In the genomic region with DNA sequence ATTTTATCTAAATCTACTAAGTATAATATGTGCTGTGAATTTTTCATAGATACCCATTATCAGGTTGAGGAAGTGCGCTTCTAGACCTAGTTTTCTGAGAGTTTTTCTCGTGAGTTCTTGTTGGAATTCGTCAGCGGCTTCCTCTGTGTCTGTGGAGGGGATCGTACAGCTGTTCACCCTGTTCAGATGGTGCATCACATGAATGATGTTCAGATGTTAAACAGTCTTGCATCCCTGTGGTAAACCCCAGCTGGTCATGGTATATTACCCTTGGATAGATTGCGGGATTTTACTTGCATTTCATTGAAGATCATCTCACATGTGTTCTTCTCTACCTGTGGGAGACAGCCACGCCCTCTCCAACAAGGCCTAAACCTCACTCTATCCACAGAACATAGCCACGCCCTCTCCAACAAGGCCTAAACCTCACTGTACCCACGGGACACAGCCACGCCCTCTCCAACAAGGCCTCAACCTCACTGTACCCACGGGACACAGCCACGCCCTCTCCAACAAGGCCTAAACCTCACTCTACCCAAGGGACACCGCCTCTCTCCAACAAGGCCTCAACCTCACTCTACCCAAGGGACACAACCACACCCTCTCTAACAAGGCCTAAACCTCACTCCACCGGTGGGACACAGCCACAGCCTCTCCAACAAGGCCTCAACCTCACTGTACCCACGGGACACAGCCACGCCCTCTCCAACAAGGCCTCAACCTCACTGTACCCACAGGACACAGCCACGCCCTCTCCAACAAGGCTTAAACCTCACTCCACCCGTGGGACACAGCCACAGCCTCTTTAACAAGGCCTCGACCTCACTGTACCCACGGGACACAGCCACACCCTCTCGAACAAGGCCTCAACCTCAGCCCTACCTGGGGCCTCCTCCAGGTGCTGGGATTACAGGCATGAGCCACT, we compare ENCODE assay signal across 12 cellular contexts.
A peak's percentile ranks its signal among the peaks of the same experiment; 100 is the strongest.
DNase-seq lines count a peak whose midpoint lies in the region; ATAC-seq, FAIRE-seq and TF ChIP-seq lines count a peak whose summit lies in the region.
"Had no signal": no experiment of that assay in that cellular context is flagged by ENCODE, and none has a peak within 500 bp of the region (broad histone marks: within the 10 kb centered on the region; RNA-seq: fewer than 3 reads in every experiment).

No MANE protein-coding gene starts in this region.

- no peak for ATAC-seq in RWPE2 (ENCODE audit: low read depth)
- ATAC-seq in activated naive CD8-positive, alpha-beta T cell treated with anti-CD3 and anti-CD28 coated beads, Interleukin-2, amount 10 ng/mL, durations not matched to agents 7 days and 5 days (ENCODE audit: low read depth), result peak; percentile 78
- ATAC-seq in natural killer cell treated with Interleukin-12 subunit alpha and Interleukin-12 subunit beta and Interleukin-15 and Interleukin-18, amount 100 ng/mL, for 72 hours, result no peak

- peaks cover 48% of the 10 kb centered on the region for H3K36me3 Mint-ChIP-seq in activated naive CD8-positive, alpha-beta T cell treated with anti-CD3 and anti-CD28 coated beads, Interleukin-2, amount 10 ng/mL, durations not matched to agents 7 days and 5 days
- peaks cover 14% of the 10 kb centered on the region for H3K36me3 Mint-ChIP-seq in natural killer cell treated with Interleukin-12 subunit alpha and Interleukin-12 subunit beta and Interleukin-15 and Interleukin-18, amount 100 ng/mL, for 72 hours

- H3K4me3 Mint-ChIP-seq in activated naive CD8-positive, alpha-beta T cell treated with anti-CD3 and anti-CD28 coated beads, Interleukin-2, amount 10 ng/mL, durations not matched to agents 7 days and 5 days, result peak overlapping the region; percentile 36
- no peak overlapping the region for H3K4me3 Mint-ChIP-seq in natural killer cell treated with Interleukin-12 subunit alpha and Interleukin-12 subunit beta and Interleukin-15 and Interleukin-18, amount 100 ng/mL, for 72 hours
- H3K4me3 Mint-ChIP-seq: HFFc6 had no signal

- POLR2A ChIA-PET in activated naive CD8-positive, alpha-beta T cell treated with anti-CD3 and anti-CD28 coated beads, Interleukin-2, amount 10 ng/mL, durations not matched to agents 7 days and 5 days (lab: Charles Lee), result interaction anchor here (0.6 to 2.4 kb wide), 6 partner anchors 12 to 51 kb away, joined by 3 to 10 read pairs (median 3); no protein-coding TSS in a partner anchor

- no peaks in the 10 kb centered on the region for H3K27me3 ChIP-seq in RWPE2 (ENCODE audit: insufficient read depth, poor library complexity, severe bottlenecking)
- H3K27me3 ChIP-seq: ascending aorta, dorsolateral prefrontal cortex, right atrium auricular region had no signal

- H3K9me3 Mint-ChIP-seq in activated naive CD8-positive, alpha-beta T cell treated with anti-CD3 and anti-CD28 coated beads, Interleukin-2, amount 10 ng/mL, durations not matched to agents 7 days and 5 days, result peaks cover 12% of the 10 kb centered on the region
- peaks cover 3% of the 10 kb centered on the region for H3K9me3 Mint-ChIP-seq in natural killer cell treated with Interleukin-12 subunit alpha and Interleukin-12 subunit beta and Interleukin-15 and Interleukin-18, amount 100 ng/mL, for 72 hours

- DNase-seq in GM12891 (ENCODE audit: insufficient read length, low spot score) (no peak), RWPE2 (ENCODE audit: low spot score) (peak; percentile 46), erythroblast (lab: John Stamatoyannopoulos, UW) (no peak), DMS79 (lab: John Stamatoyannopoulos, UW) (no peak), NCI-H526 treated with DMSO at 0.1 percent for 48 hours (lab: John Stamatoyannopoulos, UW) (no peak)
- peak; percentile 53 for DNase-seq in activated naive CD8-positive, alpha-beta T cell treated with anti-CD3 and anti-CD28 coated beads, Interleukin-2, amount 10 ng/mL, durations not matched to agents 7 days and 5 days
- DNase-seq in natural killer cell treated with Interleukin-12 subunit alpha and Interleukin-12 subunit beta and Interleukin-15 and Interleukin-18, amount 100 ng/mL, for 72 hours (ENCODE audit: low spot score), result peak; percentile 57
- DNase-seq: COR-L47, HFFc6 had no signal

- peaks cover 41% of the 10 kb centered on the region for H3K4me1 Mint-ChIP-seq in activated naive CD8-positive, alpha-beta T cell treated with anti-CD3 and anti-CD28 coated beads, Interleukin-2, amount 10 ng/mL, durations not matched to agents 7 days and 5 days
- peaks cover 11 to 16% of the 10 kb centered on the region in 2 donors for H3K4me1 Mint-ChIP-seq in natural killer cell treated with Interleukin-12 subunit alpha and Interleukin-12 subunit beta and Interleukin-15 and Interleukin-18, amount 100 ng/mL, for 72 hours (ENCODE audit: low read depth in 2 of 2)

- TF ChIP-seq POLR2A in GM12891 (IDR thresholded peaks at IDR 0.05; ENCODE audit: low read depth, low read length) (no peak), erythroblast (IDR thresholded peaks at IDR 0.05; ENCODE audit: low read length) (no peak)

- H3K27ac ChIP-seq in RWPE2 (ENCODE audit: poor library complexity, severe bottlenecking), result no peak overlapping the region
- H3K27ac ChIP-seq: ascending aorta, dorsolateral prefrontal cortex, right atrium auricular region had no signal

- TF ChIP-seq CTCF in RWPE2 (IDR thresholded peaks at IDR 0.05; ENCODE audit: poor library complexity, severe bottlenecking), result no peak

- no peaks in the 10 kb centered on the region for H3K27me3 Mint-ChIP-seq in activated naive CD8-positive, alpha-beta T cell treated with anti-CD3 and anti-CD28 coated beads, Interleukin-2, amount 10 ng/mL, durations not matched to agents 7 days and 5 days
- no peaks in the 10 kb centered on the region for H3K27me3 Mint-ChIP-seq in natural killer cell treated with Interleukin-12 subunit alpha and Interleukin-12 subunit beta and Interleukin-15 and Interleukin-18, amount 100 ng/mL, for 72 hours

- H3K36me3 ChIP-seq in RWPE2 (ENCODE audit: low read depth), result peaks cover 10% of the 10 kb centered on the region; the same call in 1 of the 2 replicates
- H3K36me3 ChIP-seq: ascending aorta, right atrium auricular region had no signal

- no peak overlapping the region for H3K4me3 ChIP-seq in RWPE2 (ENCODE audit: severe bottlenecking)
- H3K4me3 ChIP-seq: ascending aorta, dorsolateral prefrontal cortex, right atrium auricular region had no signal

- FAIRE-seq in GM12891 (lab: Jason Lieb, UNC), result peak; percentile 95

- no peaks in the 10 kb centered on the region for H3K4me1 ChIP-seq in RWPE2 (ENCODE audit: insufficient read depth, poor library complexity, severe bottlenecking)
- H3K4me1 ChIP-seq: ascending aorta, right atrium auricular region had no signal

- H3K27ac Mint-ChIP-seq in activated naive CD8-positive, alpha-beta T cell treated with anti-CD3 and anti-CD28 coated beads, Interleukin-2, amount 10 ng/mL, durations not matched to agents 7 days and 5 days, result peak overlapping the region; percentile 90
- H3K27ac Mint-ChIP-seq in natural killer cell treated with Interleukin-12 subunit alpha and Interleukin-12 subunit beta and Interleukin-15 and Interleukin-18, amount 100 ng/mL, for 72 hours, result peak overlapping the region in 1 of 2 donors; percentile 87
- H3K27ac Mint-ChIP-seq: HFFc6 had no signal

- H3K9me3 ChIP-seq in RWPE2 (ENCODE audit: severe bottlenecking), result no peaks in the 10 kb centered on the region

TF ChIP-seq in GM12891, 5 proteins besides CTCF, POLR2A, EP300 and RAD21:
- TF ChIP-seq POLR2AphosphoS5 (IDR thresholded peaks at IDR 0.05; ENCODE audit: low read depth, low read length) (no peak), POU2F2 (IDR thresholded peaks at IDR 0.05; ENCODE audit: low read depth, low read length) (no peak), TAF1 (IDR thresholded peaks at IDR 0.05; ENCODE audit: low read depth, low read length) (no peak), SPI1 (IDR thresholded peaks at IDR 0.05; ENCODE audit: low read depth, low read length) (no peak), PAX5 (IDR thresholded peaks at IDR 0.05; ENCODE audit: insufficient read depth, low read length, severe bottlenecking) (no peak)

Comparison
In these comparisons a context has a peak if more than half of its experiments do, and no peak if none do; other contexts are left out.
1. DNase-seq: peak in RWPE2 (single experiment), activated naive CD8-positive, alpha-beta T cell treated with anti-CD3 and anti-CD28 coated beads, Interleukin-2, amount 10 ng/mL, durations not matched to agents 7 days and 5 days (single experiment) and natural killer cell treated with Interleukin-12 subunit alpha and Interleukin-12 subunit beta and Interleukin-15 and Interleukin-18, amount 100 ng/mL, for 72 hours (single experiment); none in GM12891 (single experiment), erythroblast (0 of 2), DMS79 (single experiment) and NCI-H526 treated with DMSO at 0.1 percent for 48 hours (single experiment).